In genomic region chr12:109134186-109134917, GRCh38 we compare ENCODE assay signal across 8 cellular contexts. TPM values are rescaled to one million over a fixed set of nuclear protein-coding genes. Genes with fewer than 3 reads are reported as not detected.
A peak's percentile ranks its signal among the peaks of the same experiment; 100 is the strongest.
DNase-seq lines count a peak whose midpoint lies in the region; ATAC-seq and TF ChIP-seq lines count a peak whose summit lies in the region.

No MANE protein-coding gene starts in this region.

- H3K4me1 ChIP-seq in right lobe of liver: peaks cover 0 to 62% (median 18%) of the 10 kb centered on the region in 4 donors

- no peak for TF ChIP-seq POLR2A in right lobe of liver (IDR thresholded peaks at IDR 0.05)

- H3K4me3 ChIP-seq in AG10803 (ENCODE audit: low read length) (no peak overlapping the region), right lobe of liver (peak overlapping the region in 2 of 3 donors; percentile 69 to 76)

- TF ChIP-seq CTCF in AG10803 (conservative IDR thresholded peaks at IDR 0.05; ENCODE audit: low read length) (peak; percentile 70), chondrocyte (IDR thresholded peaks at IDR 0.05) (peak; percentile 76), right lobe of liver (IDR thresholded peaks at IDR 0.05) (peak; percentile 68 to 87 (median 76))

- peaks cover 0 to 4% (median 0%) of the 10 kb centered on the region in 4 donors for H3K36me3 ChIP-seq in right lobe of liver

- peaks cover 4% of the 10 kb centered on the region for H3K36me3 Mint-ChIP-seq in chondrocyte (ENCODE audit: low read depth)
- no peaks in the 10 kb centered on the region for H3K36me3 Mint-ChIP-seq in effector memory CD8-positive, alpha-beta T cell (ENCODE audit: insufficient read depth)

- no peak for TF ChIP-seq EP300 in Ishikawa (IDR thresholded peaks at IDR 0.05; ENCODE audit: borderline replicate concordance)

- ATAC-seq in right lobe of liver: peak; percentile 66 to 73 (median 68)
- ATAC-seq in effector memory CD8-positive, alpha-beta T cell (replicated peaks): no peak

- H3K27me3 Mint-ChIP-seq in chondrocyte (ENCODE audit: low read depth): peaks cover 12% of the 10 kb centered on the region
- H3K27me3 Mint-ChIP-seq in effector memory CD8-positive, alpha-beta T cell: peaks cover 9 to 43% of the 10 kb centered on the region in 2 donors

- intact Hi-C loops in right lobe of liver (cut with DNase I): loop anchor here (10.0 kb wide), 1 partner anchor 60 kb away; no protein-coding TSS in a partner anchor

- peaks cover 16% of the 10 kb centered on the region for H3K9me3 Mint-ChIP-seq in chondrocyte (ENCODE audit: low read depth)
- H3K9me3 Mint-ChIP-seq in effector memory CD8-positive, alpha-beta T cell: no peaks in the 10 kb centered on the region

- H3K4me1 Mint-ChIP-seq in chondrocyte (ENCODE audit: low read depth): no peaks in the 10 kb centered on the region
- H3K4me1 Mint-ChIP-seq in effector memory CD8-positive, alpha-beta T cell (ENCODE audit: low read depth in 2 of 2): no peaks in the 10 kb centered on the region

- peak; percentile 60 for TF ChIP-seq RAD21 in Ishikawa (IDR thresholded peaks at IDR 0.05; ENCODE audit: low read depth)

- WGBS in right lobe of liver (ENCODE audit: insufficient coverage, low coverage, low lambda C conversion rate, missing lambda C conversion rate): 15% methylated on average over 5 of the region's 6 CpGs

- DNase-seq in AG10803 (ENCODE audit: low read depth) (peak; percentile 86), chondrocyte (ENCODE audit: low spot score) (no peak), right lobe of liver (peak; percentile 78 to 94 (median 90)), retina (no peak), NCI-H510A treated with DMSO at 0.1 percent for 48 hours (lab: John Stamatoyannopoulos, UW) (no peak)
- DNase-seq in effector CD8-positive, alpha-beta T cell (lab: John Stamatoyannopoulos, UW): no peak
- no peak for DNase-seq in effector memory CD8-positive, alpha-beta T cell

- H3K9me3 ChIP-seq in right lobe of liver: no peaks in the 10 kb centered on the region

- peak overlapping the region; percentile 15 to 87 (median 32) for H3K27ac ChIP-seq in right lobe of liver

- H3K4me3 Mint-ChIP-seq in chondrocyte (ENCODE audit: unreplicated experiment): no peak overlapping the region
- no peak overlapping the region for H3K4me3 Mint-ChIP-seq in effector memory CD8-positive, alpha-beta T cell

- no peaks in the 10 kb centered on the region for H3K27me3 ChIP-seq in right lobe of liver

- no peak overlapping the region for H3K27ac Mint-ChIP-seq in chondrocyte (ENCODE audit: unreplicated experiment)
- no peak overlapping the region for H3K27ac Mint-ChIP-seq in effector memory CD8-positive, alpha-beta T cell

TF ChIP-seq in Ishikawa, 13 proteins besides CTCF, POLR2A, EP300 and RAD21:
- TF ChIP-seq ZBTB7A (IDR thresholded peaks at IDR 0.05; ENCODE audit: low read depth): no peak
- TF ChIP-seq TCF12 (IDR thresholded peaks at IDR 0.05; ENCODE audit: low read depth): no peak
- no peak for TF ChIP-seq TEAD4 (IDR thresholded peaks at IDR 0.05)
- no peak for TF ChIP-seq TAF1 (IDR thresholded peaks at IDR 0.05; ENCODE audit: low read depth)
- no peak for TF ChIP-seq USF1 (IDR thresholded peaks at IDR 0.05)
- TF ChIP-seq EGR1 (IDR thresholded peaks at IDR 0.05): no peak
- no peak for TF ChIP-seq YY1 (IDR thresholded peaks at IDR 0.05; ENCODE audit: low read depth)
- TF ChIP-seq MAX (IDR thresholded peaks at IDR 0.05): no peak
- TF ChIP-seq NFIC (IDR thresholded peaks at IDR 0.05): no peak
- no peak for TF ChIP-seq CREB1 (IDR thresholded peaks at IDR 0.05; ENCODE audit: low read depth)
- TF ChIP-seq FOXM1 (IDR thresholded peaks at IDR 0.05; ENCODE audit: borderline replicate concordance, low read depth): no peak
- TF ChIP-seq CEBPB (IDR thresholded peaks at IDR 0.05): no peak
- no peak for TF ChIP-seq REST (IDR thresholded peaks at IDR 0.05; ENCODE audit: low read depth)

RNA-seq across cellular contexts. Expression of gene ACACB, which starts 18.0 kb away (rescaled TPM):
- total RNA-seq in chondrocyte (2.9 to 7.9 TPM (median 5.9 TPM) in 3 replicates), right lobe of liver (100 to 1,000 TPM; 107 to 237 (median 187) TPM)

RNA-seq across cellular contexts. Expression of gene UNG, which starts 37.0 kb away (rescaled TPM):
- 13.6 to 23.7 TPM (median 15.2 TPM) in 3 replicates for total RNA-seq in chondrocyte
- total RNA-seq in right lobe of liver: 10 to 100 TPM; 16.3 to 42.7 (median 21.2) TPM

RNA-seq across cellular contexts. Expression of gene ALKBH2, which starts 41.1 kb away (rescaled TPM):
- total RNA-seq in chondrocyte: 10.6 to 13.1 TPM (median 12.7 TPM) in 3 replicates
- 10 to 100 TPM in 4 of 6 experiments, 1 to 10 TPM in 2; 6.1 to 19.3 (median 17.1) TPM for total RNA-seq in right lobe of liver

Comparison
In these comparisons a context has a peak if more than half of its experiments do, and no peak if none do; other contexts are left out.
1. DNase-seq: peak in AG10803 (single experiment) and right lobe of liver (3 of 3); none in chondrocyte (single experiment), effector CD8-positive, alpha-beta T cell (single experiment), retina (single experiment), NCI-H510A treated with DMSO at 0.1 percent for 48 hours (single experiment) and effector memory CD8-positive, alpha-beta T cell (0 of 3).
2. RNA of gene ACACB, which starts 18.0 kb away (total RNA-seq): 107 to 237 TPM in right lobe of liver; 2.9 to 7.9 TPM in chondrocyte; every median in the first group is over 10 times any median in the second.
3. Peak in every context shown above with its lines, with median percentiles within 50 percentile points of each other: CTCF ChIP-seq.